Comparison of ENCODE assay signal across 17 cellular contexts in genomic region chr9:115525438-115526058, GRCh38.
"Had no signal": no experiment of that assay in that cellular context is flagged by ENCODE, and none has a peak within 500 bp of the region (broad histone marks: within the 10 kb centered on the region; RNA-seq: fewer than 3 reads in every experiment).

No MANE protein-coding gene starts in this region.

- ATAC-seq: activated CD4-positive, alpha-beta T cell treated with anti-CD3 and anti-CD28 coated beads for 36 hours; gastroesophageal sphincter; heart left ventricle; left lung; WTC11 had no signal

- H3K27me3 Mint-ChIP-seq: brain had no signal

- H3K27me3 ChIP-seq: colonic mucosa, gastroesophageal sphincter, heart left ventricle, left lung had no signal

- H3K4me3 Mint-ChIP-seq: activated CD4-positive, alpha-beta memory T cell treated with anti-CD3 and anti-CD28 coated beads for 36 hours; activated CD4-positive, alpha-beta T cell treated with anti-CD3 and anti-CD28 coated beads for 36 hours; activated naive CD8-positive, alpha-beta T cell treated with anti-CD3 and anti-CD28 coated beads, Interleukin-2, amount 10 ng/mL, durations not matched to agents 7 days and 5 days; activated T-helper 1 cell treated with anti-CD3 and anti-CD28 coated beads, Interleukin-12 subunit alpha, Interleukin-12 subunit beta, Interleukin-2, Interleukin-4 antibody, amounts not matched to agents 30 ng/mL and 10 ng/mL and 1 ng/mL, durations not matched to agents 14 hours and 24 hours and 36 hours; brain; central memory CD8-positive, alpha-beta T cell; neural crest cell; WTC11 had no signal

- H3K27ac Mint-ChIP-seq: activated CD4-positive, alpha-beta memory T cell treated with anti-CD3 and anti-CD28 coated beads for 36 hours; activated CD4-positive, alpha-beta T cell treated with anti-CD3 and anti-CD28 coated beads for 36 hours; activated naive CD8-positive, alpha-beta T cell treated with anti-CD3 and anti-CD28 coated beads, Interleukin-2, amount 10 ng/mL, durations not matched to agents 7 days and 5 days; activated T-helper 1 cell treated with anti-CD3 and anti-CD28 coated beads, Interleukin-12 subunit alpha, Interleukin-12 subunit beta, Interleukin-2, Interleukin-4 antibody, amounts not matched to agents 30 ng/mL and 10 ng/mL and 1 ng/mL, durations not matched to agents 14 hours and 24 hours and 36 hours; brain; WTC11 had no signal

- H3K27ac ChIP-seq: colonic mucosa, gastroesophageal sphincter, left lung, thoracic aorta had no signal

- H3K36me3 Mint-ChIP-seq: activated CD4-positive, alpha-beta memory T cell treated with anti-CD3 and anti-CD28 coated beads for 36 hours; activated naive CD8-positive, alpha-beta T cell treated with anti-CD3 and anti-CD28 coated beads, Interleukin-2, amount 10 ng/mL, durations not matched to agents 7 days and 5 days; brain had no signal

- DNase-seq: activated CD4-positive, alpha-beta memory T cell treated with anti-CD3 and anti-CD28 coated beads for 36 hours; activated CD4-positive, alpha-beta T cell treated with anti-CD3 and anti-CD28 coated beads for 36 hours; activated naive CD8-positive, alpha-beta T cell treated with anti-CD3 and anti-CD28 coated beads, Interleukin-2, amount 10 ng/mL, durations not matched to agents 7 days and 5 days; activated T-cell treated with anti-CD3 and anti-CD28 coated beads for 4 hours; colonic mucosa; heart left ventricle; kidney; left lung; stimulated activated CD4-positive, alpha-beta T cell treated with anti-CD3 and anti-CD28 coated beads, Interleukin-2, amount 100 ng/mL, for 48 hours; SW 1271 had no signal

- H3K4me1 ChIP-seq: colonic mucosa, left lung had no signal

- H3K9me3 Mint-ChIP-seq: activated CD4-positive, alpha-beta memory T cell treated with anti-CD3 and anti-CD28 coated beads for 36 hours; activated naive CD8-positive, alpha-beta T cell treated with anti-CD3 and anti-CD28 coated beads, Interleukin-2, amount 10 ng/mL, durations not matched to agents 7 days and 5 days; activated T-helper 1 cell treated with anti-CD3 and anti-CD28 coated beads, Interleukin-12 subunit alpha, Interleukin-12 subunit beta, Interleukin-2, Interleukin-4 antibody, amounts not matched to agents 30 ng/mL and 10 ng/mL and 1 ng/mL, durations not matched to agents 14 hours and 24 hours and 36 hours; central memory CD8-positive, alpha-beta T cell; neural crest cell had no signal

- H3K36me3 ChIP-seq: colonic mucosa, gastroesophageal sphincter, heart left ventricle, left lung, thoracic aorta had no signal

- H3K9me3 ChIP-seq: colonic mucosa, gastroesophageal sphincter, heart left ventricle, left lung, thoracic aorta had no signal

- H3K4me3 ChIP-seq: colonic mucosa, gastroesophageal sphincter, heart left ventricle, left lung, thoracic aorta had no signal

- H3K4me1 Mint-ChIP-seq: activated CD4-positive, alpha-beta T cell treated with anti-CD3 and anti-CD28 coated beads for 36 hours; activated naive CD8-positive, alpha-beta T cell treated with anti-CD3 and anti-CD28 coated beads, Interleukin-2, amount 10 ng/mL, durations not matched to agents 7 days and 5 days; central memory CD8-positive, alpha-beta T cell; neural crest cell had no signal
